8 cellular contexts compared by ENCODE assay signal in genomic region chr2:151410485-151410833, GRCh38. TPM values are rescaled to one million over a fixed set of nuclear protein-coding genes. Genes with fewer than 3 reads are reported as not detected.
DNase-seq lines count a peak whose midpoint lies in the region; ATAC-seq and TF ChIP-seq lines count a peak whose summit lies in the region.

No MANE protein-coding gene starts in this region.

- in situ Hi-C loops in gastrocnemius medialis (cut with MboI; ENCODE audit: low sequenced_read_pairs in 4 of 4): loop anchor here in 2 of 4 donors (25.0 kb wide), 1 partner anchor 1823 kb away; the partner anchor contains the start of gene MMADHC (in 2 of the 2)

- H3K4me3 ChIP-seq in PC-3 (ENCODE audit: low read length) (peak overlapping the region; percentile 100), gastrocnemius medialis (peak overlapping the region; percentile 81 to 93 (median 87))

- H3K27me3 ChIP-seq in PC-3 (ENCODE audit: low read length) (no peaks in the 10 kb centered on the region), gastrocnemius medialis (no peaks in the 10 kb centered on the region)

- H3K4me2 ChIP-seq in PC-3 (ENCODE audit: low read length): peak overlapping the region; percentile 90

- peaks cover 50% of the 10 kb centered on the region for H3K79me2 ChIP-seq in PC-3 (ENCODE audit: low read length)

- H3K27ac ChIP-seq in PC-3 (ENCODE audit: low read length) (peak overlapping the region; percentile 77), gastrocnemius medialis (peak overlapping the region; percentile 90 to 95 (median 95))

- peak overlapping the region; percentile 89 for H2AFZ ChIP-seq in PC-3 (ENCODE audit: low read length)

- H4K20me1 ChIP-seq in PC-3 (ENCODE audit: low read length): no peaks in the 10 kb centered on the region; the same call in 1 of the 2 replicates

- TF ChIP-seq CTCF in PC-3 (conservative IDR thresholded peaks at IDR 0.05; ENCODE audit: low read depth, low read length) (no peak), gastrocnemius medialis (IDR thresholded peaks at IDR 0.05 in 4 of 5, conservative IDR thresholded peaks at IDR 0.05 in 1 of 5) (no peak)

- peak; percentile 49 for DNase-seq in AG20443 (ENCODE audit: low spot score)
- peak; percentile 17 for DNase-seq in PC-3
- peak; percentile 53 for DNase-seq in activated naive CD4-positive, alpha-beta T cell treated with Interleukin-2 at 50 U/mL for 16 hours
- no peak for DNase-seq in left cardiac atrium
- no peak for DNase-seq in gastrocnemius medialis
- DNase-seq in mesenteric fat pad (ENCODE audit: low spot score): no peak

- ATAC-seq in GM19023 (IDR thresholded peaks at IDR 0.05; ENCODE audit: unreplicated experiment) (peak; percentile 32), HG03196 (IDR thresholded peaks at IDR 0.05; ENCODE audit: unreplicated experiment) (peak; percentile 22), PC-3 (peak; percentile 26), left cardiac atrium (peak; percentile 19 to 27), gastrocnemius medialis (peak; percentile 14 to 26)

- no peaks in the 10 kb centered on the region for H3K9me2 ChIP-seq in PC-3 (replicated peaks; ENCODE audit: low read length)

- intact Hi-C loops in PC-3 (cut with micrococcal nuclease): loop anchor here (5.0 kb wide), 1 partner anchor 148 kb away; the partner anchor contains the start of gene RBM43
- intact Hi-C loops in left cardiac atrium (cut with DNase I): no loop called here
- intact Hi-C loops in gastrocnemius medialis (cut with DNase I; ENCODE audit: low total_unique reads): no loop called here

- no peaks in the 10 kb centered on the region for H3K9me3 ChIP-seq in PC-3 (ENCODE audit: low read length)
- no peaks in the 10 kb centered on the region for H3K9me3 ChIP-seq in gastrocnemius medialis

- H3K36me3 ChIP-seq in PC-3 (ENCODE audit: low read depth, low read length): peaks cover 28% of the 10 kb centered on the region; the same call in 1 of the 2 replicates
- H3K36me3 ChIP-seq in gastrocnemius medialis: peaks cover 0 to 26% of the 10 kb centered on the region in 2 donors

- TF ChIP-seq POLR2A in gastrocnemius medialis (IDR thresholded peaks at IDR 0.05): no peak

- peak overlapping the region; percentile 99 for H3K9ac ChIP-seq in PC-3 (ENCODE audit: low read length)

- H3K4me1 ChIP-seq in PC-3 (ENCODE audit: insufficient read depth, low read length): 0 out of 2 replicates have a peak, but pooled peaks cover 7% of the 10 kb centered on the region
- peaks cover 7 to 12% of the 10 kb centered on the region in 2 donors for H3K4me1 ChIP-seq in gastrocnemius medialis

- no peaks in the 10 kb centered on the region for H3F3A ChIP-seq in PC-3 (ENCODE audit: low read length, unreplicated experiment)

- no TSS peak for BruUV-seq in PC-3 (replicated peaks; lab: Mats Ljungman, UMichigan)

- CTCF ChIA-PET in PC-3 (lab: Charles Lee): interaction anchor here (0.6 kb wide), 1 partner anchor 164 kb away, joined by 4 read pairs; no protein-coding TSS in a partner anchor

- POLR2A ChIA-PET in PC-3 (lab: Charles Lee; ENCODE audit: unreplicated experiment): interaction anchor here (0.6 kb wide), 2 partner anchors 19 to 149 kb away, joined by 9 to 34 read pairs; partner anchors contain the start of gene RBM43

RNA-seq across cellular contexts. Expression of gene RIF1, which starts 0.8 kb away (rescaled TPM):
- total RNA-seq in PC-3 (2014; rRNA removed) (33.6 and 37.1 TPM in 2 replicates), left cardiac atrium (10 to 100 TPM; 17.3 to 19.4 TPM), gastrocnemius medialis (10 to 100 TPM; 22.6 to 28.7 (median 25.7) TPM), mesenteric fat pad (33.8 TPM)

RNA-seq across cellular contexts. Expression of gene TNFAIP6, which starts 53.1 kb away (rescaled TPM):
- total RNA-seq in PC-3 (2014; rRNA removed): not detected in 2 replicates
- 1 to 10 TPM; 5.1 to 7.6 TPM for total RNA-seq in left cardiac atrium
- 1 to 10 TPM in 2 of 4 donors, under 1 TPM in 1, not detected in 1; 0.88 to 2.4 (median 1.9) TPM for total RNA-seq in gastrocnemius medialis
- total RNA-seq in mesenteric fat pad: 25.4 TPM

Comparison
In these comparisons a context has a peak if more than half of its experiments do, and no peak if none do; other contexts are left out.
1. DNase-seq: peak in AG20443 (single experiment), PC-3 (single experiment) and activated naive CD4-positive, alpha-beta T cell treated with Interleukin-2 at 50 U/mL for 16 hours (single experiment); none in left cardiac atrium (single experiment), gastrocnemius medialis (0 of 2) and mesenteric fat pad (single experiment).
2. Peak in every context shown above with its lines, with median percentiles within 50 percentile points of each other: ATAC-seq.